Comparison of ENCODE assay signal across 1 cellular context in the genomic region with DNA sequence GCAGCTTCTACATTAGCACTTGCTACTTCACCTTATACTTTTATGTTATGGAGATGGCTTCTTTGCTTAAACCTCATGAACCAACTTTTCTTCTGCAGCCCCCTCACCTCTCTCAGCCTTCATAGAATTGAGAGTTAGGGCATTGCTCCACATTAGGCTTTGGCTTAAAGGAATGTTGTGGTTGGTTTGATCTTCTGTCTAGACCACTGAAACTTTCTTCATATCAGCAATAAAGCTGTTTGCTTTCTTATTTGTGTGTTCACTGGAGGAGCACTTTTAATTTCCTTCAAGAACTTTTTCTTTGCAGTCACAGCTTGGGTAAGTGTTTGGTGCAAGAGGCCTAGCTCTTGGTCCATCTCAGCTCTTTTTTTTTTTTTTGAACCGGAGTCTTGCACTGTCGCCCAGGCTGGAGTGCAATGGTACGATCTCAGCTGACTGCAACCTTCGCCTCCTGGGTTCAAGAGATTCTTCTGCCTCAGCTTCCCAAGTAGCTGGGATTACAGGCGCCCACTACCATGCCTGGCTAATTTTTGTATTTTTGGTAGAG.
TF ChIP-seq lines count a peak whose summit lies in the region.

No MANE protein-coding gene starts in this region.

TF ChIP-seq in K562, 482 proteins besides CTCF, POLR2A, EP300 and RAD21:
- TF ChIP-seq C11orf30 (IDR thresholded peaks at IDR 0.05; ENCODE audit: low read depth) (peak; percentile 29; the same call in 1 of the 2 replicates), ZNF316 (IDR thresholded peaks at IDR 0.05) (0 out of 2 replicates have a peak, but pooled peaks have one; percentile 23)
